Comparison of ENCODE assay signal across 8 cellular contexts in genomic region chrX:41334866-41335589, GRCh38. TPM values are rescaled to one million over a fixed set of nuclear protein-coding genes. Genes with fewer than 3 reads are reported as not detected.
A peak's percentile ranks its signal among the peaks of the same experiment; 100 is the strongest.
DNase-seq lines count a peak whose midpoint lies in the region; ATAC-seq and TF ChIP-seq lines count a peak whose summit lies in the region.

No MANE protein-coding gene starts in this region.

- H3K4me3 Mint-ChIP-seq in activated B cell treated with CpG ODN at 0.5 μM for 24 hours: peak overlapping the region; percentile 93
- H3K4me3 Mint-ChIP-seq in central memory CD8-positive, alpha-beta T cell: peak overlapping the region; percentile 98

- TF ChIP-seq CTCF in activated B cell treated with CpG ODN at 0.5 μM for 24 hours (IDR thresholded peaks at IDR 0.05): no peak
- TF ChIP-seq CTCF in left lung (IDR thresholded peaks at IDR 0.05): no peak

- no peaks in the 10 kb centered on the region for H3K9me3 ChIP-seq in left lung

- intact Hi-C loops in activated B cell treated with CpG ODN at 0.5 μM for 24 hours (cut with micrococcal nuclease): loop anchor here (1.0 to 5.0 kb wide), 8 partner anchors 58 to 1607 kb away; partner anchors contain the start of gene MED14
- intact Hi-C loops in left lung (cut with DNase I): no loop called here

- ATAC-seq in activated B cell treated with CpG ODN at 0.5 μM for 24 hours (ENCODE audit: low read depth) (peak; percentile 14), left lung (peak; percentile 34)
- ATAC-seq in central memory CD8-positive, alpha-beta T cell (replicated peaks; ENCODE audit: extremely low read depth, poor library complexity, severe bottlenecking): peak; percentile 5

- H3K36me3 ChIP-seq in left lung: peaks cover 0 to 6% of the 10 kb centered on the region in 2 donors

- no peaks in the 10 kb centered on the region for H3K27me3 Mint-ChIP-seq in activated B cell treated with CpG ODN at 0.5 μM for 24 hours
- no peaks in the 10 kb centered on the region for H3K27me3 Mint-ChIP-seq in central memory CD8-positive, alpha-beta T cell

- peaks cover 46% of the 10 kb centered on the region for H3K36me3 Mint-ChIP-seq in activated B cell treated with CpG ODN at 0.5 μM for 24 hours (ENCODE audit: low read depth)
- H3K36me3 Mint-ChIP-seq in central memory CD8-positive, alpha-beta T cell (ENCODE audit: insufficient read depth): peaks cover 76% of the 10 kb centered on the region

- H3K4me3 ChIP-seq in left lung: peak overlapping the region; percentile 67 to 96

- H3K4me1 Mint-ChIP-seq in activated B cell treated with CpG ODN at 0.5 μM for 24 hours: peaks cover 50% of the 10 kb centered on the region
- peaks cover 37% of the 10 kb centered on the region for H3K4me1 Mint-ChIP-seq in central memory CD8-positive, alpha-beta T cell

- CTCF ChIA-PET in activated B cell treated with CpG ODN at 0.5 μM for 24 hours (lab: Charles Lee): interaction anchor here (1.1 kb wide), 1 partner anchor 155 kb away, joined by 3 read pairs; no protein-coding TSS in a partner anchor

- H3K27me3 ChIP-seq in left lung: no peaks in the 10 kb centered on the region

- POLR2A ChIA-PET in activated B cell treated with CpG ODN at 0.5 μM for 24 hours (lab: Charles Lee): no interaction called here

- peak overlapping the region; percentile 99 for H3K27ac Mint-ChIP-seq in activated B cell treated with CpG ODN at 0.5 μM for 24 hours
- peak overlapping the region; percentile 100 for H3K27ac Mint-ChIP-seq in central memory CD8-positive, alpha-beta T cell (ENCODE audit: low read depth)

- peak overlapping the region; percentile 99 to 100 for H3K27ac ChIP-seq in left lung

- H3K4me1 ChIP-seq in left lung: peaks cover 35 to 38% of the 10 kb centered on the region in 2 donors

- DNase-seq in NCI-H2171 treated with DMSO at 0.1 percent for 48 hours (lab: John Stamatoyannopoulos, UW): peak; percentile 8
- no peak for DNase-seq in NCI-H2171 (lab: John Stamatoyannopoulos, UW)
- DNase-seq in HT1080 (ENCODE audit: low read depth): peak; percentile 32
- no peak for DNase-seq in activated B cell treated with CpG ODN at 0.5 μM for 24 hours
- peak; percentile 13 to 39 for DNase-seq in central memory CD8-positive, alpha-beta T cell (ENCODE audit: low spot score in 2 of 2)
- peak; percentile 75 to 80 for DNase-seq in left lung
- DNase-seq in stimulated activated CD4-positive, alpha-beta T cell treated with anti-CD3 and anti-CD28 coated beads, Interleukin-4, amount 100 ng/mL, for 1 hour: peak; percentile 47
- no peak for DNase-seq in NCI-H524 treated with DMSO at 0.1 percent for 48 hours (lab: John Stamatoyannopoulos, UW)

- no peaks in the 10 kb centered on the region for H3K9me3 Mint-ChIP-seq in activated B cell treated with CpG ODN at 0.5 μM for 24 hours
- no peaks in the 10 kb centered on the region for H3K9me3 Mint-ChIP-seq in central memory CD8-positive, alpha-beta T cell

RNA-seq across cellular contexts. Expression of gene DDX3X, which starts 1.1 kb away (rescaled TPM):
- 142 and 164 TPM in 2 replicates for total RNA-seq in HT1080 (2014; rRNA removed; shearing (Covaris generic))
- 102 and 106 TPM in 2 replicates for polyA plus RNA-seq in HT1080 (2015; cell fraction: cytosol; rRNA removed)
- 251 and 258 TPM in 2 replicates for polyA plus RNA-seq in HT1080 (2015; cell fraction: nucleus; rRNA removed)
- total RNA-seq in activated B cell treated with CpG ODN at 0.5 μM for 24 hours (225 and 247 TPM in 2 replicates), left lung (100 to 1,000 TPM; 252 to 268 TPM)

Comparison
In these comparisons a context has a peak if more than half of its experiments do, and no peak if none do; other contexts are left out.
1. DNase-seq: peak in NCI-H2171 treated with DMSO at 0.1 percent for 48 hours (single experiment), HT1080 (single experiment), central memory CD8-positive, alpha-beta T cell (2 of 2), left lung (2 of 2) and stimulated activated CD4-positive, alpha-beta T cell treated with anti-CD3 and anti-CD28 coated beads, Interleukin-4, amount 100 ng/mL, for 1 hour (single experiment); none in NCI-H2171 (single experiment), activated B cell treated with CpG ODN at 0.5 μM for 24 hours (single experiment) and NCI-H524 treated with DMSO at 0.1 percent for 48 hours (single experiment).
2. Peak in every context shown above with its lines, with median percentiles within 50 percentile points of each other: ATAC-seq.